8 cellular contexts compared by ENCODE assay signal in the genomic region with DNA sequence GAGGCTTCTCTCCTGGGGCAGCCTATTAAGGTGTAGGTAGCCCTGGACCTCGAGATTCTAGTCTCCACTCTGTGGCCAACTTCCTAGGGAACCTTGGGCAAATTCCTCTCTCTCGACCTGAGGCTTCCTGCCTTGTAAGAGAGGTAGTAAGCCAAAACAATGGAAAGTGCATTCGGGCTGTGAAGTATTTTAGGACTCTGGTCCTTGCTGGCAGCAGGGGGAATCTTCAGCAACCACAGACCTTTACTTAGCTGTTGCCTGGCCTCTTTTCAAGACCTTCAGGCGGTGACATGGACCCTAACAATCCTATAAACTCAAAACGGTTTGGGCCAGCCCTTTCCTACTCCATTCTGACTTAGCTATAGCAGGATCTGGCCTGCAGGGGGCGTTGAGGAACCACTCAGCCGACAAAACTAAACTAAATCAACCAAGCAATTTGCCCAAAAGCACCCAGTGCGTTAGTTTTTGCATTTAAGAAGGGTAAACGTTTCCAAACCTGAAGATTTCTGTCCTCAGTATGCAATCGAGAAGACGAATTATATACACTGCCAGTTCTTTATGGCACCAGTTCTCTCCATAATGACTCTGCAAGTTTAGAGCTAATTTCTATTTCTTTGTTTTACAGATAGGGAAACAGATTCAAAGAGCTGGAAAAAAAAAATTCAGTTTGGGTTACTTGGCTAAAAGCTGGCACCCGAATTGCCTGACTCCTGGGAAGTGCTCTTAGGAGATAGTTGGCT. TPM values are rescaled to one million over a fixed set of nuclear protein-coding genes. Genes with fewer than 3 reads are reported as not detected.
DNase-seq lines count a peak whose midpoint lies in the region; ATAC-seq and TF ChIP-seq lines count a peak whose summit lies in the region.

No MANE protein-coding gene starts in this region.

- ATAC-seq in RWPE2 (ENCODE audit: low read depth) = peak; percentile 30
- no peak for ATAC-seq in HG03280 (IDR thresholded peaks at IDR 0.05; ENCODE audit: unreplicated experiment)

- no peaks in the 10 kb centered on the region for H3K27me3 Mint-ChIP-seq in neural crest cell (ENCODE audit: low read depth)
- no peaks in the 10 kb centered on the region for H3K27me3 Mint-ChIP-seq in stimulated activated naive CD8-positive, alpha-beta T cell treated with anti-CD3 and anti-CD28 coated beads, Interleukin-15, Interleukin-2, amounts not matched to agents 100 ng/mL and 50 ng/mL, for 24 hours

- peak overlapping the region; percentile 86 for H3K27ac ChIP-seq in RWPE2 (ENCODE audit: poor library complexity, severe bottlenecking)

- peak overlapping the region; percentile 31 for H3K4me3 Mint-ChIP-seq in neural crest cell
- H3K4me3 Mint-ChIP-seq in stimulated activated naive CD8-positive, alpha-beta T cell treated with anti-CD3 and anti-CD28 coated beads, Interleukin-15, Interleukin-2, amounts not matched to agents 100 ng/mL and 50 ng/mL, for 24 hours = peak overlapping the region; percentile 98

- peak overlapping the region; percentile 95 for H3K27ac Mint-ChIP-seq in neural crest cell (ENCODE audit: unreplicated experiment)
- H3K27ac Mint-ChIP-seq in stimulated activated naive CD8-positive, alpha-beta T cell treated with anti-CD3 and anti-CD28 coated beads, Interleukin-15, Interleukin-2, amounts not matched to agents 100 ng/mL and 50 ng/mL, for 24 hours = peak overlapping the region; percentile 95

- H3K27me3 ChIP-seq in RWPE2 (ENCODE audit: insufficient read depth, poor library complexity, severe bottlenecking) = no peaks in the 10 kb centered on the region

- no peaks in the 10 kb centered on the region for H3K9me3 ChIP-seq in RWPE2 (ENCODE audit: severe bottlenecking)

- H3K36me3 ChIP-seq in RWPE2 (ENCODE audit: low read depth) = no peaks in the 10 kb centered on the region

- no peaks in the 10 kb centered on the region for H3K36me3 Mint-ChIP-seq in neural crest cell (ENCODE audit: low read depth)
- H3K36me3 Mint-ChIP-seq in stimulated activated naive CD8-positive, alpha-beta T cell treated with anti-CD3 and anti-CD28 coated beads, Interleukin-15, Interleukin-2, amounts not matched to agents 100 ng/mL and 50 ng/mL, for 24 hours (ENCODE audit: low read depth) = peaks cover 3% of the 10 kb centered on the region

- no peak overlapping the region for H3K4me3 ChIP-seq in RWPE2 (ENCODE audit: severe bottlenecking)
- peak overlapping the region; percentile 12 for H3K4me3 ChIP-seq in fibroblast of villous mesenchyme (ENCODE audit: low read depth, low read length)

- H3K4me1 Mint-ChIP-seq in neural crest cell = peaks cover 33% of the 10 kb centered on the region
- peaks cover 52% of the 10 kb centered on the region for H3K4me1 Mint-ChIP-seq in stimulated activated naive CD8-positive, alpha-beta T cell treated with anti-CD3 and anti-CD28 coated beads, Interleukin-15, Interleukin-2, amounts not matched to agents 100 ng/mL and 50 ng/mL, for 24 hours (ENCODE audit: low read depth)

- peak; percentile 60 for DNase-seq in GF-D8 (lab: John Stamatoyannopoulos, UW)
- DNase-seq in RWPE2 (ENCODE audit: low spot score) = no peak
- DNase-seq in activated effector memory CD4-positive, alpha-beta T cell treated with Interleukin-2 at 50 U/mL for 16 hours = peak; percentile 70
- peak; percentile 84 for DNase-seq in fibroblast of villous mesenchyme (ENCODE audit: low read depth)
- peak; percentile 80 for DNase-seq in neural crest cell (ENCODE audit: low read depth, low spot score)

- peaks cover 37% of the 10 kb centered on the region for H3K4me1 ChIP-seq in RWPE2 (ENCODE audit: insufficient read depth, poor library complexity, severe bottlenecking)

- H3K9me3 Mint-ChIP-seq in neural crest cell = no peaks in the 10 kb centered on the region
- no peaks in the 10 kb centered on the region for H3K9me3 Mint-ChIP-seq in stimulated activated naive CD8-positive, alpha-beta T cell treated with anti-CD3 and anti-CD28 coated beads, Interleukin-15, Interleukin-2, amounts not matched to agents 100 ng/mL and 50 ng/mL, for 24 hours

- TF ChIP-seq CTCF in LNCAP (IDR thresholded peaks at IDR 0.05) = peak; percentile 95
- TF ChIP-seq CTCF in RWPE2 (IDR thresholded peaks at IDR 0.05; ENCODE audit: poor library complexity, severe bottlenecking) = peak; percentile 95
- peak; percentile 97 for TF ChIP-seq CTCF in fibroblast of villous mesenchyme (IDR thresholded peaks at IDR 0.05; ENCODE audit: insufficient read depth, low read depth, low read length)
- peak; percentile 94 for TF ChIP-seq CTCF in neural crest cell (conservative IDR thresholded peaks at IDR 0.05)

RNA-seq across cellular contexts. Expression of a gene that starts 10.9 kb away (rescaled TPM):
- 13.4 and 39.9 TPM in 2 replicates for total RNA-seq in fibroblast of villous mesenchyme
- 20.2 and 20.6 TPM in 2 replicates for total RNA-seq in neural crest cell

RNA-seq across cellular contexts. Expression of a gene that starts 12.5 kb away (rescaled TPM):
- total RNA-seq in fibroblast of villous mesenchyme = 89.4 and 101 TPM in 2 replicates
- 125 and 127 TPM in 2 replicates for total RNA-seq in neural crest cell

RNA-seq across cellular contexts. Expression of a gene that starts 15.6 kb away (rescaled TPM):
- total RNA-seq in fibroblast of villous mesenchyme = 68.0 and 81.6 TPM in 2 replicates
- total RNA-seq in neural crest cell = 132 and 138 TPM in 2 replicates
